8 cellular contexts compared by ENCODE assay signal in genomic region chr19:16572332-16573211, GRCh38. TPM values are rescaled to one million over a fixed set of nuclear protein-coding genes. Genes with fewer than 3 reads are reported as not detected.
DNase-seq lines count a peak whose midpoint lies in the region; ATAC-seq and TF ChIP-seq lines count a peak whose summit lies in the region.

Gene SLC35E1 (minus strand): TSS chr19:16572415. CDS start chr19:16572364, 51 bp downstream.

- peaks cover 12% of the 10 kb centered on the region; the same call in 1 of the 2 replicates for H3K4me1 ChIP-seq in HUES64 (ENCODE audit: insufficient read depth, low read length)
- peaks cover 18% of the 10 kb centered on the region for H3K4me1 ChIP-seq in OCI-LY3 (ENCODE audit: low read length)

- H3K27me3 Mint-ChIP-seq in endothelial cell (ENCODE audit: unreplicated experiment) (peaks cover 21% of the 10 kb centered on the region), mesothelial cell of epicardium (ENCODE audit: low read depth) (no peaks in the 10 kb centered on the region)

- no peaks in the 10 kb centered on the region for H3K9me3 ChIP-seq in HUES64 (ENCODE audit: insufficient read depth, low read depth, low read length)
- H3K9me3 ChIP-seq in OCI-LY3 (ENCODE audit: insufficient read depth, low read length), result no peaks in the 10 kb centered on the region

- H3K4me1 Mint-ChIP-seq in endothelial cell (ENCODE audit: unreplicated experiment) (peaks cover 15% of the 10 kb centered on the region), mesothelial cell of epicardium (peaks cover 26% of the 10 kb centered on the region)

- H3K79me2 ChIP-seq in OCI-LY3 (ENCODE audit: low read length), result peaks cover 86% of the 10 kb centered on the region

- H3K9ac ChIP-seq in HUES64 (ENCODE audit: low read depth, low read length) (peak within 1 kb of the TSS; percentile 92), OCI-LY3 (ENCODE audit: low read length) (peak within 1 kb of the TSS; percentile 79)

- H3K4me2 ChIP-seq in OCI-LY3 (ENCODE audit: low read length), result peak within 1 kb of the TSS; percentile 92

- H3K36me3 ChIP-seq in HUES64 (ENCODE audit: insufficient read depth, low read length), result peaks cover 52% of the 10 kb centered on the region
- peaks cover 51% of the 10 kb centered on the region for H3K36me3 ChIP-seq in OCI-LY3 (replicated peaks; ENCODE audit: low read depth, low read length)

- WGBS in HUES64, result under 1% methylated on average over 83 of the region's 83 CpGs

- DNase-seq in DMS 273 (lab: John Stamatoyannopoulos, UW; ENCODE audit: unreplicated experiment) (peak; percentile 99), endothelial cell (ENCODE audit: low spot score) (peak; percentile 90), mesothelial cell of epicardium (ENCODE audit: low spot score in 2 of 2, unreplicated experiment in 2 of 2) (peak; percentile 88 to 92)
- peak; percentile 96 for DNase-seq in activated CD8-positive, alpha-beta memory T cell treated with anti-CD3 and anti-CD28 coated beads, Interleukin-2, amount 50 U/mL, for 48 hours
- DNase-seq in stimulated activated CD8-positive, alpha-beta memory T cell treated with anti-CD3 and anti-CD28 coated beads, Interleukin-15, amount 100 ng/mL, for 4 hours (ENCODE audit: low read depth in 2 of 2), result peak; percentile 82 to 88

- H3K27ac ChIP-seq in HUES64 (ENCODE audit: low read depth, low read length) (peak within 1 kb of the TSS; percentile 65; the same call in 1 of the 2 replicates), OCI-LY3 (ENCODE audit: low read length) (peak within 1 kb of the TSS; percentile 54)

- H3K27me3 ChIP-seq in HUES64 (ENCODE audit: insufficient read depth, low read length) (no peaks in the 10 kb centered on the region), OCI-LY3 (ENCODE audit: low read depth, low read length) (no peaks in the 10 kb centered on the region)

- peaks cover 21% of the 10 kb centered on the region for H4K20me1 ChIP-seq in OCI-LY3 (ENCODE audit: insufficient read depth, low read length)

- H3K27ac Mint-ChIP-seq in endothelial cell (ENCODE audit: unreplicated experiment) (peak within 1 kb of the TSS; percentile 97), mesothelial cell of epicardium (peak within 1 kb of the TSS; percentile 98)

- TF ChIP-seq CTCF in OCI-LY3 (IDR thresholded peaks at IDR 0.05; ENCODE audit: low read depth, low read length) (no peak), endothelial cell (IDR thresholded peaks at IDR 0.05; ENCODE audit: unreplicated experiment) (no peak), mesothelial cell of epicardium (IDR thresholded peaks at IDR 0.05; ENCODE audit: unreplicated experiment) (no peak)

- H3K9me3 Mint-ChIP-seq in endothelial cell (ENCODE audit: unreplicated experiment), result no peaks in the 10 kb centered on the region
- H3K9me3 Mint-ChIP-seq in mesothelial cell of epicardium, result no peaks in the 10 kb centered on the region

- peak within 1 kb of the TSS; percentile 42 for H2AFZ ChIP-seq in OCI-LY3 (ENCODE audit: low read depth, low read length)

- H3K36me3 Mint-ChIP-seq in endothelial cell (ENCODE audit: low read depth, unreplicated experiment), result peaks cover 14% of the 10 kb centered on the region
- peaks cover 11% of the 10 kb centered on the region for H3K36me3 Mint-ChIP-seq in mesothelial cell of epicardium

- H3K4me3 ChIP-seq in HUES64 (ENCODE audit: low read length), result peak within 1 kb of the TSS; percentile 98
- H3K4me3 ChIP-seq in OCI-LY3 (ENCODE audit: low read length), result peak within 1 kb of the TSS; percentile 92

- H3K4me3 Mint-ChIP-seq in endothelial cell (ENCODE audit: unreplicated experiment) (peak within 1 kb of the TSS; percentile 99), mesothelial cell of epicardium (peak within 1 kb of the TSS; percentile 93)

- peak; percentile 65 for ATAC-seq in GM21515 (IDR thresholded peaks at IDR 0.05; ENCODE audit: unreplicated experiment)

RNA-seq across cellular contexts. Expression of gene SLC35E1, which starts in this region (rescaled TPM):
- 18.7 TPM for polyA plus RNA-seq in HUES64 (2013, experiment 1 of 2)
- polyA plus RNA-seq in HUES64 (2013, experiment 2 of 2), result 18.1 TPM
- 29.7 TPM for total RNA-seq in endothelial cell (ENCODE audit: unreplicated experiment)
- total RNA-seq in mesothelial cell of epicardium, result 39.7 to 45.4 TPM (median 42.1 TPM) in 3 replicates

Comparison
In these comparisons a context has a peak if more than half of its experiments do, and no peak if none do; other contexts are left out.
1. Peak in every context shown above with its lines: DNase-seq, ATAC-seq, H3K4me3 ChIP-seq and H3K27ac ChIP-seq.